Comparison of ENCODE assay signal across 2 cellular contexts in genomic region chr9:137281345-137282116, GRCh38.
TF ChIP-seq lines count a peak whose summit lies in the region.

No MANE protein-coding gene starts in this region.

TF ChIP-seq in HEK293T, 16 proteins besides CTCF, POLR2A, EP300 and RAD21:
- TF ChIP-seq LEF1 (IDR thresholded peaks at IDR 0.05; ENCODE audit: borderline replicate concordance) (no peak), PKNOX1 (IDR thresholded peaks at IDR 0.05) (0 out of 2 replicates have a peak, but pooled peaks have one; percentile 9), ELF4 (IDR thresholded peaks at IDR 0.05) (no peak)

TF ChIP-seq in GM12878, 131 proteins besides CTCF, POLR2A, EP300 and RAD21:
- no peak for TF ChIP-seq BCLAF1 (IDR thresholded peaks at IDR 0.05)
